In the genomic region with DNA sequence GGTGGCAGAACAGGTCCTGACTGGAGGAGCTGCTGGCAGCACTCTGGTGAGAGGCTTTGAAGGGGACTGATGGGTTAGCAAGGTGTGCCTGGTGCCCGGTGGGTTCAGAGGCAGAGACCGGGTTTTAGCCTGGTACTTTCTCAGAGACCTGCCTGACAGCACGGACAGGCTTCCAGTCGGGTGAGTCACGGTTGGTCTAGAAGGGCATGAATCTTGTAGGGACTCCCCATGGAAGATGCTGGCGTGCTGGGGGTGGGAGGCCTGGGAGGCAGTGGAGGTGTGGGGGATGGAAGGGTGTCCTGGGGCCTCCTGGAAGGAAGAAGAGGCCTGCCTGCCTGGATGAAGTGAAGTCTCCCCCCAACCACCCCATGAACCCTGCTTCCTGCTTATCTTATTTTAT, we compare ENCODE assay signal across 33 cellular contexts. TPM values are rescaled to one million over a fixed set of nuclear protein-coding genes. Genes with fewer than 3 reads are reported as not detected.
"Had no signal": no experiment of that assay in that cellular context is flagged by ENCODE, and none has a peak within 500 bp of the region (broad histone marks: within the 10 kb centered on the region; RNA-seq: fewer than 3 reads in every experiment).

No MANE protein-coding gene starts in this region.

- H3K4me3 ChIP-seq: ascending aorta, Peyer's patch, SJSA1 had no signal

- ATAC-seq: activated T-cell treated with anti-CD3 and anti-CD28 coated beads, Interleukin-2, amount 50 U/mL, for 4 hours; PC-3 had no signal

- H3K9ac ChIP-seq: SK-N-SH had no signal

- H3K36me3 ChIP-seq: ascending aorta, Peyer's patch, SJSA1 had no signal

- H3K27ac ChIP-seq: ascending aorta, Peyer's patch, SJSA1, VCaP had no signal

- H3K36me3 Mint-ChIP-seq: activated CD4-positive, alpha-beta memory T cell treated with anti-CD3 and anti-CD28 coated beads for 36 hours; activated naive CD4-positive, alpha-beta T cell treated with anti-CD3 and anti-CD28 coated beads, Interleukin-2, amount 10 ng/mL, durations not matched to agents 7 days and 5 days; activated naive CD8-positive, alpha-beta T cell; IgD-negative memory B cell had no signal

- DNase-seq: activated B cell treated with CpG ODN at 0.5 μM for 24 hours; activated CD4-positive, alpha-beta memory T cell treated with anti-CD3 and anti-CD28 coated beads for 36 hours; activated CD4-positive, alpha-beta T cell treated with anti-CD3 and anti-CD28 coated beads for 4 hours; activated CD4-positive, alpha-beta T cell treated with anti-CD3 and anti-CD28 coated beads, Interleukin-2, amount 50 U/mL, for 1 hour; activated CD4-positive, CD25-positive, alpha-beta regulatory T cell treated with anti-CD3 and anti-CD28 coated beads, Interleukin-2, amount 50 U/mL, for 72 hours; activated CD8-positive, alpha-beta memory T cell treated with anti-CD3 and anti-CD28 coated beads, Interleukin-2, amount 50 U/mL, for 4 hours; activated naive CD4-positive, alpha-beta T cell treated with anti-CD3 and anti-CD28 coated beads, Interleukin-2, amount 10 ng/mL, durations not matched to agents 7 days and 5 days; activated T-cell treated with anti-CD3 and anti-CD28 coated beads for 4 hours; activated T-cell treated with anti-CD3 and anti-CD28 coated beads, Interleukin-2, amount 50 U/mL, for 4 hours; amygdala; Karpas-422; KBM-7; NCI-H1105 treated with DMSO at 0.1 percent for 48 hours; NCI-H1436; NCI-H1694; NCI-H1930; NCI-H2081 treated with DMSO at 0.1 percent for 48 hours; NCI-H345; NCI-H524 treated with DMSO at 0.1 percent for 48 hours; NK-92 treated with Interleukin-12 subunit alpha and Interleukin-12 subunit beta, amount 100 ng/mL, for 24 hours; PC-3; RPMI8226; SHP77 treated with DMSO at 0.1 percent for 48 hours; SK-N-SH; T-helper 9 cell had no signal

- H3K9me3 Mint-ChIP-seq: activated B cell treated with CpG ODN at 0.5 μM for 24 hours; activated CD4-positive, alpha-beta memory T cell treated with anti-CD3 and anti-CD28 coated beads for 36 hours; activated naive CD4-positive, alpha-beta T cell treated with anti-CD3 and anti-CD28 coated beads, Interleukin-2, amount 10 ng/mL, durations not matched to agents 7 days and 5 days; activated T-cell treated with anti-CD3 and anti-CD28 coated beads, Interleukin-2, amount 50 U/mL, for 4 hours; activated T-helper 1 cell treated with anti-CD3 and anti-CD28 coated beads, Interleukin-12 subunit alpha, Interleukin-12 subunit beta, Interleukin-2, Interleukin-4 antibody, amounts not matched to agents 30 ng/mL and 10 ng/mL and 1 ng/mL, durations not matched to agents 14 hours and 24 hours and 36 hours; IgD-negative memory B cell; T-helper 1 cell treated with Interleukin-12 subunit alpha and Interleukin-12 subunit beta and Interleukin-4 antibody, amounts not matched to agents 30 μg/mL and 1 μg/mL, for 36 hours had no signal

- H3K4me1 ChIP-seq: ascending aorta, Peyer's patch had no signal

- H3K27me3 ChIP-seq: ascending aorta, Peyer's patch, SJSA1 had no signal

- H3K27me3 Mint-ChIP-seq: activated naive CD8-positive, alpha-beta T cell had no signal

- H3K4me3 Mint-ChIP-seq: activated B cell treated with CpG ODN at 0.5 μM for 24 hours; activated CD4-positive, alpha-beta memory T cell treated with anti-CD3 and anti-CD28 coated beads for 36 hours; activated naive CD4-positive, alpha-beta T cell treated with anti-CD3 and anti-CD28 coated beads, Interleukin-2, amount 10 ng/mL, durations not matched to agents 7 days and 5 days; activated naive CD8-positive, alpha-beta T cell; activated T-cell treated with anti-CD3 and anti-CD28 coated beads, Interleukin-2, amount 50 U/mL, for 4 hours; activated T-helper 1 cell treated with anti-CD3 and anti-CD28 coated beads, Interleukin-12 subunit alpha, Interleukin-12 subunit beta, Interleukin-2, Interleukin-4 antibody, amounts not matched to agents 30 ng/mL and 10 ng/mL and 1 ng/mL, durations not matched to agents 14 hours and 24 hours and 36 hours; IgD-negative memory B cell; T-helper 1 cell treated with Interleukin-12 subunit alpha and Interleukin-12 subunit beta and Interleukin-4 antibody, amounts not matched to agents 30 μg/mL and 1 μg/mL, for 36 hours had no signal

- H3K9me3 ChIP-seq: ascending aorta, Peyer's patch, SJSA1, SK-N-SH had no signal

- H3K4me2 ChIP-seq: SK-N-SH had no signal

- H3K27ac Mint-ChIP-seq: activated B cell treated with CpG ODN at 0.5 μM for 24 hours; activated CD4-positive, alpha-beta memory T cell treated with anti-CD3 and anti-CD28 coated beads for 36 hours; activated naive CD4-positive, alpha-beta T cell treated with anti-CD3 and anti-CD28 coated beads, Interleukin-2, amount 10 ng/mL, durations not matched to agents 7 days and 5 days; activated naive CD8-positive, alpha-beta T cell; activated T-helper 1 cell treated with anti-CD3 and anti-CD28 coated beads, Interleukin-12 subunit alpha, Interleukin-12 subunit beta, Interleukin-2, Interleukin-4 antibody, amounts not matched to agents 30 ng/mL and 10 ng/mL and 1 ng/mL, durations not matched to agents 14 hours and 24 hours and 36 hours; IgD-negative memory B cell; T-helper 1 cell treated with Interleukin-12 subunit alpha and Interleukin-12 subunit beta and Interleukin-4 antibody, amounts not matched to agents 30 μg/mL and 1 μg/mL, for 36 hours had no signal

- H3K4me1 Mint-ChIP-seq: activated B cell treated with CpG ODN at 0.5 μM for 24 hours had no signal

RNA-seq across cellular contexts. Expression of a gene that starts 52.6 kb away (rescaled TPM):
- polyA plus RNA-seq: SK-N-SH had no signal
